Comparison of ENCODE assay signal across 8 cellular contexts in genomic region chr16:57600048-57600835, GRCh38. TPM values are rescaled to one million over a fixed set of nuclear protein-coding genes. Genes with fewer than 3 reads are reported as not detected.
DNase-seq lines count a peak whose midpoint lies in the region; ATAC-seq and TF ChIP-seq lines count a peak whose summit lies in the region.

No MANE protein-coding gene starts in this region.

- no peak overlapping the region for H3K4me3 ChIP-seq in Loucy (ENCODE audit: low read length, poor library complexity, severe bottlenecking)
- H3K4me3 ChIP-seq in parathyroid adenoma (ENCODE audit: low read depth, low read length): no peak overlapping the region

- H3K9me3 ChIP-seq in Loucy (ENCODE audit: insufficient read depth, low read depth, low read length) (peaks cover 10% of the 10 kb centered on the region; the same call in 1 of the 2 replicates), parathyroid adenoma (ENCODE audit: control insufficient read depth, low read length) (no peaks in the 10 kb centered on the region)

- H3K4me2 ChIP-seq in Loucy (ENCODE audit: low read depth, low read length, poor library complexity, severe bottlenecking): peak overlapping the region; percentile 77
- H3K4me2 ChIP-seq in parathyroid adenoma (ENCODE audit: low read length): no peak overlapping the region

- H3K27ac ChIP-seq in foreskin keratinocyte: no peak overlapping the region
- no peak overlapping the region for H3K27ac ChIP-seq in parathyroid adenoma

- TF ChIP-seq CTCF in Loucy (conservative IDR thresholded peaks at IDR 0.05; ENCODE audit: low read length) (peak; percentile 78), foreskin keratinocyte (conservative IDR thresholded peaks at IDR 0.05) (peak; percentile 84), parathyroid adenoma (IDR thresholded peaks at IDR 0.05) (peak; percentile 90)

- H3K36me3 ChIP-seq in Loucy (ENCODE audit: insufficient read depth, low read length): no peaks in the 10 kb centered on the region
- no peaks in the 10 kb centered on the region for H3K36me3 ChIP-seq in parathyroid adenoma (ENCODE audit: control insufficient read depth, insufficient read depth, low read length)

- peaks cover 46% of the 10 kb centered on the region for H3K4me1 ChIP-seq in Loucy (ENCODE audit: insufficient read depth, low read length, poor library complexity, severe bottlenecking)
- no peaks in the 10 kb centered on the region for H3K4me1 ChIP-seq in foreskin keratinocyte
- H3K4me1 ChIP-seq in parathyroid adenoma: peaks cover 6% of the 10 kb centered on the region

- ATAC-seq in foreskin keratinocyte: peak; percentile 89
- no peak for ATAC-seq in GM19395 (IDR thresholded peaks at IDR 0.05; ENCODE audit: unreplicated experiment)
- no peak for ATAC-seq in HG02678 (IDR thresholded peaks at IDR 0.05; ENCODE audit: unreplicated experiment)

- peaks cover 20% of the 10 kb centered on the region for H3F3A ChIP-seq in Loucy (ENCODE audit: low read depth)

- peak overlapping the region; percentile 64 for H3K9ac ChIP-seq in Loucy (ENCODE audit: low read depth, low read length, poor library complexity, severe bottlenecking)
- no peak overlapping the region for H3K9ac ChIP-seq in parathyroid adenoma

- H3K9me2 ChIP-seq in Loucy (replicated peaks; ENCODE audit: low read depth, low read length): no peaks in the 10 kb centered on the region

- no peaks in the 10 kb centered on the region for H4K20me1 ChIP-seq in Loucy (ENCODE audit: insufficient read depth, low read length, poor library complexity, severe bottlenecking)

- DNase-seq in stimulated activated naive CD4-positive, alpha-beta T cell treated with Interleukin-2 at 50 U/mL for 16 hours (lab: John Stamatoyannopoulos, UW): peak; percentile 30
- DNase-seq in stimulated activated naive CD4-positive, alpha-beta T cell (lab: John Stamatoyannopoulos, UW): no peak
- peak; percentile 80 for DNase-seq in activated CD8-positive, alpha-beta memory T cell treated with anti-CD3 and anti-CD28 coated beads for 24 hours
- peak in 1 of 2 donors; percentile 33 for DNase-seq in foreskin keratinocyte

- H3K79me2 ChIP-seq in Loucy (ENCODE audit: insufficient read depth, low read length) (no peaks in the 10 kb centered on the region), parathyroid adenoma (no peaks in the 10 kb centered on the region)

- peak overlapping the region; percentile 12; the same call in 1 of the 2 replicates for H2AFZ ChIP-seq in Loucy (ENCODE audit: low read length)
- H2AFZ ChIP-seq in parathyroid adenoma: peak overlapping the region; percentile 38

- no peaks in the 10 kb centered on the region for H3K27me3 ChIP-seq in Loucy (ENCODE audit: insufficient read depth, low read length, poor library complexity, severe bottlenecking)
- H3K27me3 ChIP-seq in foreskin keratinocyte: no peaks in the 10 kb centered on the region
- H3K27me3 ChIP-seq in parathyroid adenoma (ENCODE audit: control insufficient read depth, insufficient read depth, low read length): no peaks in the 10 kb centered on the region

RNA-seq across cellular contexts. Expression of gene ADGRG1, which starts 28.2 kb away (rescaled TPM):
- 40.6 and 64.6 TPM in 2 replicates for total RNA-seq in foreskin keratinocyte
- polyA plus RNA-seq in foreskin keratinocyte: 35.5 and 50.5 TPM in 2 replicates

RNA-seq across cellular contexts. Expression of gene ADGRG5, which starts 57.8 kb away (rescaled TPM):
- total RNA-seq in foreskin keratinocyte: not detected in 2 replicates
- 0.02 TPM in 1 of 2 replicates, not detected in the other for polyA plus RNA-seq in foreskin keratinocyte

Comparison
In these comparisons a context has a peak if more than half of its experiments do, and no peak if none do; other contexts are left out.
1. DNase-seq: peak in stimulated activated naive CD4-positive, alpha-beta T cell treated with Interleukin-2 at 50 U/mL for 16 hours (single experiment) and activated CD8-positive, alpha-beta memory T cell treated with anti-CD3 and anti-CD28 coated beads for 24 hours (single experiment); none in stimulated activated naive CD4-positive, alpha-beta T cell (0 of 6).
2. Peak in every context shown above with its lines, with median percentiles within 50 percentile points of each other: CTCF ChIP-seq.